ENCODE assay signal across 9 cellular contexts in the genomic region with DNA sequence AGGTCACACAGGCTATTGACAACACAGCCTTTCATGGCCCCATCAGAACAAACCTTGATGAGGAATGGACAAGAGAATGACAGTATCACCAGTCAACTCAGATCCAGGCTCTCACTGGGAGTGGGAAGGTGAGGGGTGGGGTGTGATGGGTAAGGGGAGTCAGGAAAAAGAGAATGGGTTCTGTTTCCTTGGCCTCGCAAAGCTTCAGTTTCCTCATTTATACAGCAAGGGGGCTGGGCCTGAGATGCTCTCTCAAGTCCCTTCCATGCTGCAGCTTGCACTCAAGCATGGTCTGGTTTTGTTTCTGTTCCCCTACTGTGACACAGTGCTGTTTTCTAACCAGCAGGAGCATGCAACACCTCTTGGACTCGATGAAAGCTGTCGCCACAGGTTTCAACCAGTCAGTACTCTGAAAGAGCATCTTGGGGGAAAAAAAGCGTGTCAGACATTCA.
DNase-seq lines count a peak whose midpoint lies in the region; ATAC-seq and TF ChIP-seq lines count a peak whose summit lies in the region.
"Had no signal": no experiment of that assay in that cellular context is flagged by ENCODE, and none has a peak within 500 bp of the region (broad histone marks: within the 10 kb centered on the region; RNA-seq: fewer than 3 reads in every experiment).

No MANE protein-coding gene starts in this region.

- ATAC-seq in GM18868 (IDR thresholded peaks at IDR 0.05; ENCODE audit: unreplicated experiment): peak; percentile 90
- ATAC-seq in GM21786 (IDR thresholded peaks at IDR 0.05; ENCODE audit: unreplicated experiment): peak; percentile 93
- ATAC-seq in HG03457 (IDR thresholded peaks at IDR 0.05; ENCODE audit: unreplicated experiment): peak; percentile 92
- peak; percentile 100 for ATAC-seq in naive B cell (ENCODE audit: low read depth in 2 of 2)

- peaks cover 17 to 22% (median 20%) of the 10 kb centered on the region in 3 donors for H3K4me1 Mint-ChIP-seq in naive B cell

- H3K27me3 Mint-ChIP-seq in naive B cell: no peaks in the 10 kb centered on the region

- TF ChIP-seq POLR2A in erythroblast (IDR thresholded peaks at IDR 0.05; ENCODE audit: low read length): no peak

- H3K36me3 Mint-ChIP-seq in naive B cell: no peaks in the 10 kb centered on the region

- H3K27ac Mint-ChIP-seq in naive B cell: peak overlapping the region; percentile 24 to 85 (median 70)

- no peaks in the 10 kb centered on the region for H3K9me3 Mint-ChIP-seq in naive B cell

- H3K4me3 Mint-ChIP-seq in naive B cell: peak overlapping the region in 6 of 8 donors; percentile 17 to 51 (median 35)

- DNase-seq in naive B cell (peak; percentile 48), kidney tubule cell (ENCODE audit: low spot score) (no peak), erythroblast (lab: John Stamatoyannopoulos, UW) (no peak), T-helper 2 cell (no peak), AML-193 (lab: John Stamatoyannopoulos, UW) (no peak)
- DNase-seq: activated T-cell treated with anti-CD3 and anti-CD28 coated beads for 4 hours had no signal
